ENCODE assay signal across 9 cellular contexts in the genomic region with DNA sequence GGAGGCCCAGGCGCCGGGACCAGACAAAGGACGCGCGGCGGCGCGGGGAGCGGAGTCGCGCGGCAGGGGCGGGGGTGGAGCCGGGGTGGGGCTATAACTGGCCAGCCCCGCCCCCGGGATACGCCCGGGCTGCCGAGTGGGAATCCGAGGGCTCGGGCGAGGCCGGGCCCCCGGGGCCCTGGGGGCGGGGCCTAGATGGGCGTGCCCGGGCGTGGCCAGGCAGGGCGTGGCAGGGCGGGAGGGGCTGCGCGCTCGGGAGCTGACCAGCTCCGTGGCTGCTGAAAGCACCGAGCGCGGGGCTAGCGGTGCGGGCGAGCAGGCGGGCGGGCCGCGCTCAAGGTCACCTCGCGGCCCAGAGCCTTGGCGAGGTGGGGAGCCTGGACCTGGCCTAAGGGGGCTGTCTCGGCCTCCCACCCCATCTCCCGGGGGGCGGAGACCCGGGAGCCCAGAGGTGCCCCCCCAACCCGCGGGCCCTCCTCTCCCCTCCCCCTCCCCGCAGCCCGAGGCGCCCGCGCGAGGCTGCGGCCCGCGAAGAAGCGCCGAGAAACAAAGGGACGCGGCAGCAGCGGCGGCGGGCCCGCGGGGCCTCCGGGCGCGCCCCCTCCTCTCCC. TPM values are rescaled to one million over a fixed set of nuclear protein-coding genes. Genes with fewer than 3 reads are reported as not detected.
DNase-seq lines count a peak whose midpoint lies in the region; ATAC-seq, FAIRE-seq and TF ChIP-seq lines count a peak whose summit lies in the region.
"Had no signal": no experiment of that assay in that cellular context is flagged by ENCODE, and none has a peak within 500 bp of the region (broad histone marks: within the 10 kb centered on the region; RNA-seq: fewer than 3 reads in every experiment).

No MANE protein-coding gene starts in this region.

- no peak for FAIRE-seq in astrocyte (lab: Jason Lieb, UNC)

- DNase-seq in DMS114 treated with DMSO at 0.1 percent for 48 hours (lab: John Stamatoyannopoulos, UW; ENCODE audit: unreplicated experiment) (peak; percentile 14), LoVo (ENCODE audit: low spot score) (peak; percentile 76), astrocyte (ENCODE audit: low read depth) (no peak), left lung (peak in 1 of 2 donors; percentile 80), spleen (no peak)

- H3K9me3 Mint-ChIP-seq in astrocyte (ENCODE audit: unreplicated experiment): peaks cover 1% of the 10 kb centered on the region
- H3K9me3 Mint-ChIP-seq: naive thymus-derived CD4-positive, alpha-beta T cell had no signal

- peaks cover 15% of the 10 kb centered on the region for H3K27me3 ChIP-seq in astrocyte (ENCODE audit: insufficient read depth, low read length)
- H3K27me3 ChIP-seq in left lung: peaks cover 38 to 69% of the 10 kb centered on the region in 2 donors
- H3K27me3 ChIP-seq in spleen (replicated peaks in 1 of 7): peaks cover 11 to 65% (median 45%) of the 10 kb centered on the region in 7 donors

- no peak overlapping the region for H3K4me3 ChIP-seq in astrocyte (ENCODE audit: insufficient read depth, low read depth, low read length)
- H3K4me3 ChIP-seq in left lung: no peak overlapping the region
- peak overlapping the region in 4 of 8 donors; percentile 2 to 45 (median 14) for H3K4me3 ChIP-seq in spleen

- TF ChIP-seq CTCF in astrocyte (IDR thresholded peaks at IDR 0.05; ENCODE audit: insufficient read depth, low read depth, low read length): no peak
- TF ChIP-seq CTCF in left lung (IDR thresholded peaks at IDR 0.05): no peak
- TF ChIP-seq CTCF in spleen (IDR thresholded peaks at IDR 0.05 in 8 of 11, conservative IDR thresholded peaks at IDR 0.05 in 3 of 11): no peak

- intact Hi-C loops in left lung (cut with DNase I) (no loop called here), spleen (cut with DNase I; ENCODE audit: low total_unique reads) (no loop called here)

- H3K36me3 Mint-ChIP-seq in astrocyte (ENCODE audit: low read depth, unreplicated experiment): peaks cover 6% of the 10 kb centered on the region

- H3K36me3 ChIP-seq in astrocyte (ENCODE audit: insufficient read depth, low read length) (no peaks in the 10 kb centered on the region), left lung (peaks cover 0 to 13% of the 10 kb centered on the region in 2 donors), spleen (peaks cover 0 to 21% (median 5%) of the 10 kb centered on the region in 6 donors)

- H3K4me1 ChIP-seq in astrocyte (ENCODE audit: insufficient read depth, low read length): peaks cover 3% of the 10 kb centered on the region
- peaks cover 19 to 44% of the 10 kb centered on the region in 2 donors for H3K4me1 ChIP-seq in left lung
- peaks cover 14 to 51% (median 44%) of the 10 kb centered on the region in 6 donors for H3K4me1 ChIP-seq in spleen

- WGBS in spleen, 5 donors: 10 to 38% (median 13%) methylated on average over 18 to 74 of the region's 74 CpGs

- ATAC-seq in left lung (peak; percentile 28), GM21786 (IDR thresholded peaks at IDR 0.05; ENCODE audit: unreplicated experiment) (no peak), HG02970 (IDR thresholded peaks at IDR 0.05; ENCODE audit: low FRiP score, unreplicated experiment) (no peak), HG03565 (IDR thresholded peaks at IDR 0.05; ENCODE audit: unreplicated experiment) (no peak)
- ATAC-seq: naive thymus-derived CD4-positive, alpha-beta T cell had no signal

- H3K4me3 Mint-ChIP-seq in astrocyte (ENCODE audit: unreplicated experiment): no peak overlapping the region

- peaks cover 9% of the 10 kb centered on the region for H4K20me1 ChIP-seq in astrocyte (ENCODE audit: insufficient read depth, low read length)

- no peaks in the 10 kb centered on the region for H3K9me3 ChIP-seq in astrocyte (ENCODE audit: insufficient read depth, low read depth, low read length)
- no peaks in the 10 kb centered on the region for H3K9me3 ChIP-seq in left lung
- H3K9me3 ChIP-seq in spleen: no peaks in the 10 kb centered on the region

- no peak for TF ChIP-seq POLR2A in spleen (IDR thresholded peaks at IDR 0.05)

- no peak overlapping the region for H3K27ac Mint-ChIP-seq in astrocyte (ENCODE audit: unreplicated experiment)

- H3K4me1 Mint-ChIP-seq in astrocyte (ENCODE audit: low read depth, unreplicated experiment): no peaks in the 10 kb centered on the region

- H3K4me2 ChIP-seq in astrocyte (ENCODE audit: low read length): peak overlapping the region; percentile 29

- H3K27ac ChIP-seq in astrocyte (ENCODE audit: low read depth, low read length) (no peak overlapping the region), left lung (no peak overlapping the region), spleen (no peak overlapping the region)

- H3K79me2 ChIP-seq in astrocyte (ENCODE audit: insufficient read depth, low read length): no peaks in the 10 kb centered on the region

- H3K27me3 Mint-ChIP-seq in astrocyte (ENCODE audit: low read depth, unreplicated experiment): peaks cover 35% of the 10 kb centered on the region

- no peak overlapping the region for H3K9ac ChIP-seq in astrocyte (ENCODE audit: low read length)

- H2AFZ ChIP-seq in astrocyte (ENCODE audit: low read depth, low read length): no peak overlapping the region

RNA-seq across cellular contexts. Expression of a gene that starts 1.3 kb away (rescaled TPM):
- not detected in 2 replicates for total RNA-seq in astrocyte
- under 1 TPM in 1 of 2 donors, not detected in 1; 0.21 TPM for total RNA-seq in left lung
- total RNA-seq in spleen: not detected
- polyA plus RNA-seq in spleen: under 1 TPM in 1 of 3 donors, not detected in 2; 0.02 TPM
- polyA plus RNA-seq: naive thymus-derived CD4-positive, alpha-beta T cell had no signal

RNA-seq across cellular contexts. Expression of a gene that starts 26.1 kb away (rescaled TPM):
- total RNA-seq in astrocyte (5.5 and 7.6 TPM in 2 replicates), left lung (1 to 10 TPM; 7.7 to 8.4 TPM), spleen (10 to 100 TPM in 2 of 7 donors, 1 to 10 TPM in 5; 6.9 to 11.8 (median 9.0) TPM)
- polyA plus RNA-seq in spleen: 10 to 100 TPM in 1 of 3 donors, 1 to 10 TPM in 2; 3.5 to 11.6 (median 8.8) TPM

RNA-seq across cellular contexts. Expression of a gene that starts 44.1 kb away (rescaled TPM):
- total RNA-seq in astrocyte (405 and 431 TPM in 2 replicates), left lung (100 to 1,000 TPM; 286 to 303 TPM), spleen (100 to 1,000 TPM; 114 to 258 (median 230) TPM)
- polyA plus RNA-seq in spleen: 100 to 1,000 TPM in 1 of 3 donors, 10 to 100 TPM in 2; 80.3 to 105 (median 86.0) TPM

RNA-seq across cellular contexts. Expression of a gene that starts 44.7 kb away (rescaled TPM):
- total RNA-seq in astrocyte (0.62 and 0.66 TPM in 2 replicates), left lung (1 to 10 TPM in 1 of 2 donors, under 1 TPM in 1; 0.55 to 2.1 TPM), spleen (1 to 10 TPM in 3 of 7 donors, under 1 TPM in 4; 0.23 to 2.3 (median 0.85) TPM)
- 1 to 10 TPM in 2 of 3 donors, under 1 TPM in 1; 0.59 to 2.1 (median 1.7) TPM for polyA plus RNA-seq in spleen
- total RNA-seq: naive thymus-derived CD4-positive, alpha-beta T cell had no signal
- polyA plus RNA-seq: naive thymus-derived CD4-positive, alpha-beta T cell had no signal

RNA-seq across cellular contexts. Expression of a gene that starts 49.4 kb away (rescaled TPM):
- total RNA-seq in astrocyte (17.8 and 21.9 TPM in 2 replicates), left lung (10 to 100 TPM; 37.4 to 44.6 TPM), spleen (10 to 100 TPM; 30.2 to 37.6 (median 35.4) TPM)
- 10 to 100 TPM; 41.6 to 55.1 (median 52.1) TPM for polyA plus RNA-seq in spleen

Comparison
In these comparisons a context has a peak if more than half of its experiments do, and no peak if none do; other contexts are left out.
1. DNase-seq: peak in DMS114 treated with DMSO at 0.1 percent for 48 hours (single experiment) and LoVo (single experiment); none in astrocyte (single experiment) and spleen (single experiment).